In the genomic region with DNA sequence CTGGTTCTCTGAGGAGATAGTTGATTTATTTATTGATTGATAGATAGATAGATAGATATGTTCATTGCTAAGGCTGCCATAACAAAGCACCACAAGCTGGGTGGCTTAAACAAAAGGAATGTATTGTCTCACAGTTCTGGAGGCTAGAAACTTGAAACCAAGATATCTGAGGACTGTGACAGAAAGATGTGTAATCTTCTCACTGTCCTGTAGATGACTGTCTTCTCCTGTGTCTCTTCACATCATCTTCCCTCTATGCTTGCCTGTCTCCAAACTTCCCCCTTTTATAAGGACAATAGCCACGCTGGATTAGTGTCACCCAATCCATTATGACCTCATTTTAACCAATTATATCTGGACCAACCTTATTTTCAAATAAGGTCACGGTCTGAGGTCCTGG, we compare ENCODE assay signal across 15 cellular contexts. TPM values are rescaled to one million over a fixed set of nuclear protein-coding genes. Genes with fewer than 3 reads are reported as not detected.
A peak's percentile ranks its signal among the peaks of the same experiment; 100 is the strongest.
DNase-seq lines count a peak whose midpoint lies in the region; ATAC-seq, FAIRE-seq and TF ChIP-seq lines count a peak whose summit lies in the region.
"Had no signal": no experiment of that assay in that cellular context is flagged by ENCODE, and none has a peak within 500 bp of the region (broad histone marks: within the 10 kb centered on the region; RNA-seq: fewer than 3 reads in every experiment).

No MANE protein-coding gene starts in this region.

- no peak for FAIRE-seq in GM12878 (lab: Jason Lieb, UNC)
- FAIRE-seq: keratinocyte had no signal

- peak; percentile 1 to 27 (median 20); a peak in 3 of 6 replicates for TF ChIP-seq CTCF in GM12878 (IDR thresholded peaks at IDR 0.05 in 2 of 3, conservative IDR thresholded peaks at IDR 0.05 in 1 of 3; ENCODE audit: control insufficient read depth in 2 of 3, extremely low read depth in 1 of 3, insufficient read depth in 1 of 3, low read depth in 3 of 3, low read length in 3 of 3)

- no peak overlapping the region for H3K4me2 ChIP-seq in GM12878 (ENCODE audit: control insufficient read depth, insufficient read depth)

- TF ChIP-seq POLR2A in GM12878 (IDR thresholded peaks at IDR 0.05; ENCODE audit: low read depth, low read length) = no peak

- no peaks in the 10 kb centered on the region for H3K9me3 Mint-ChIP-seq in stimulated activated naive B cell treated with anti-CD40 and anti-IgM and Interleukin-4, amounts not matched to agents 10 μg/mL and 1 μg/mL and 100 μg/mL, for 72 hours
- H3K9me3 Mint-ChIP-seq: activated T-helper 2 cell treated with anti-CD3 and anti-CD28 coated beads, Interferon-gamma antibody, Interleukin-2, Interleukin-4, amounts not matched to agents 10 μg/mL and 5 μg/mL and 100 μg/mL, durations not matched to agents 14 hours and 24 hours and 36 hours; natural killer cell treated with Interleukin-12 subunit alpha and Interleukin-12 subunit beta and Interleukin-15 and Interleukin-18, amount 100 ng/mL, for 72 hours; stimulated activated effector memory CD8-positive, alpha-beta T cell treated with anti-CD3 and anti-CD28 coated beads, Interleukin-12 subunit alpha, Interleukin-12 subunit beta, amount 100 ng/mL, for 72 hours had no signal

- CTCF ChIA-PET in GM12878 (lab: Yijun Ruan, JAX) = no interaction called here

- no peaks in the 10 kb centered on the region for H3K79me2 ChIP-seq in GM12878 (ENCODE audit: control insufficient read depth, insufficient read depth, low read length)

- no peak overlapping the region for H3K4me3 ChIP-seq in GM12878
- H3K4me3 ChIP-seq: cardiac muscle cell, esophagus squamous epithelium, SJSA1 had no signal

- ATAC-seq in GM12878 = peak; percentile 67
- ATAC-seq in stimulated activated naive B cell treated with anti-CD40 and anti-IgM and Interleukin-4, amounts not matched to agents 10 μg/mL and 1 μg/mL and 100 μg/mL, for 72 hours (replicated peaks) = peak; percentile 25 to 41
- ATAC-seq: natural killer cell treated with Interleukin-12 subunit alpha and Interleukin-12 subunit beta and Interleukin-15 and Interleukin-18, amount 100 ng/mL, for 72 hours; stimulated activated effector memory CD8-positive, alpha-beta T cell treated with anti-CD3 and anti-CD28 coated beads, Interleukin-12 subunit alpha, Interleukin-12 subunit beta, amount 100 ng/mL, for 72 hours had no signal

- H3K9ac ChIP-seq in GM12878 (ENCODE audit: control insufficient read depth, insufficient read depth, low read length) = no peak overlapping the region

- no peak overlapping the region for H3K27ac Mint-ChIP-seq in stimulated activated naive B cell treated with anti-CD40 and anti-IgM and Interleukin-4, amounts not matched to agents 10 μg/mL and 1 μg/mL and 100 μg/mL, for 72 hours
- H3K27ac Mint-ChIP-seq: activated T-helper 2 cell treated with anti-CD3 and anti-CD28 coated beads, Interferon-gamma antibody, Interleukin-2, Interleukin-4, amounts not matched to agents 10 μg/mL and 5 μg/mL and 100 μg/mL, durations not matched to agents 14 hours and 24 hours and 36 hours; natural killer cell treated with Interleukin-12 subunit alpha and Interleukin-12 subunit beta and Interleukin-15 and Interleukin-18, amount 100 ng/mL, for 72 hours; stimulated activated effector memory CD8-positive, alpha-beta T cell treated with anti-CD3 and anti-CD28 coated beads, Interleukin-12 subunit alpha, Interleukin-12 subunit beta, amount 100 ng/mL, for 72 hours had no signal

- POLR2A ChIA-PET in GM12878 (lab: Charles Lee) = no interaction called here

- H3K4me3 Mint-ChIP-seq in stimulated activated naive B cell treated with anti-CD40 and anti-IgM and Interleukin-4, amounts not matched to agents 10 μg/mL and 1 μg/mL and 100 μg/mL, for 72 hours = no peak overlapping the region
- H3K4me3 Mint-ChIP-seq: natural killer cell treated with Interleukin-12 subunit alpha and Interleukin-12 subunit beta and Interleukin-15 and Interleukin-18, amount 100 ng/mL, for 72 hours; stimulated activated effector memory CD8-positive, alpha-beta T cell treated with anti-CD3 and anti-CD28 coated beads, Interleukin-12 subunit alpha, Interleukin-12 subunit beta, amount 100 ng/mL, for 72 hours had no signal

- no peaks in the 10 kb centered on the region for H3K27me3 ChIP-seq in GM12878 (replicated peaks in 1 of 2; ENCODE audit: control insufficient read depth in 2 of 2, insufficient read depth in 2 of 2, low read length in 1 of 2)
- H3K27me3 ChIP-seq: cardiac muscle cell, esophagus squamous epithelium, SJSA1 had no signal

- H4K20me1 ChIP-seq in GM12878 (ENCODE audit: control insufficient read depth, insufficient read depth) = no peaks in the 10 kb centered on the region

- H3K9me3 ChIP-seq in GM12878 (replicated peaks; ENCODE audit: control insufficient read depth, insufficient read depth, low read length) = no peaks in the 10 kb centered on the region
- H3K9me3 ChIP-seq: esophagus squamous epithelium, SJSA1 had no signal

- no peaks in the 10 kb centered on the region for H3K4me1 ChIP-seq in GM12878 (ENCODE audit: control insufficient read depth, insufficient read depth, low read length)
- H3K4me1 ChIP-seq: esophagus squamous epithelium, SJSA1 had no signal

- no peak overlapping the region for H3K27ac ChIP-seq in GM12878 (ENCODE audit: control insufficient read depth, insufficient read depth)
- H3K27ac ChIP-seq: cardiac muscle cell, esophagus squamous epithelium, SJSA1 had no signal

- no peaks in the 10 kb centered on the region for H3K4me1 Mint-ChIP-seq in stimulated activated naive B cell treated with anti-CD40 and anti-IgM and Interleukin-4, amounts not matched to agents 10 μg/mL and 1 μg/mL and 100 μg/mL, for 72 hours
- H3K4me1 Mint-ChIP-seq: stimulated activated effector memory CD8-positive, alpha-beta T cell treated with anti-CD3 and anti-CD28 coated beads, Interleukin-12 subunit alpha, Interleukin-12 subunit beta, amount 100 ng/mL, for 72 hours had no signal

- RAD21 ChIA-PET in GM12878 (lab: Charles Lee; ENCODE audit: unreplicated experiment) = no interaction called here

- intact Hi-C loops in GM12878 (cut with micrococcal nuclease; ENCODE audit: unreplicated experiment) = no loop called here

- H3K36me3 ChIP-seq in GM12878 (ENCODE audit: control insufficient read depth in 2 of 2, insufficient read depth in 2 of 2, low read length in 1 of 2) = 0 out of 4 replicates have a peak, but pooled peaks cover 0 to 6% of the 10 kb centered on the region in 2 experiments

- no peaks in the 10 kb centered on the region for H3K27me3 Mint-ChIP-seq in stimulated activated naive B cell treated with anti-CD40 and anti-IgM and Interleukin-4, amounts not matched to agents 10 μg/mL and 1 μg/mL and 100 μg/mL, for 72 hours
- H3K27me3 Mint-ChIP-seq: natural killer cell treated with Interleukin-12 subunit alpha and Interleukin-12 subunit beta and Interleukin-15 and Interleukin-18, amount 100 ng/mL, for 72 hours had no signal

- H3K36me3 Mint-ChIP-seq in stimulated activated naive B cell treated with anti-CD40 and anti-IgM and Interleukin-4, amounts not matched to agents 10 μg/mL and 1 μg/mL and 100 μg/mL, for 72 hours = peaks cover 21 to 26% of the 10 kb centered on the region in 2 donors
- H3K36me3 Mint-ChIP-seq: natural killer cell treated with Interleukin-12 subunit alpha and Interleukin-12 subunit beta and Interleukin-15 and Interleukin-18, amount 100 ng/mL, for 72 hours had no signal

- DNase-seq in SIG-M5 treated with dmso at 0.1 percent for 504 hours (lab: John Stamatoyannopoulos, UW; ENCODE audit: unreplicated experiment) (peak; percentile 7), SIG-M5 (lab: John Stamatoyannopoulos, UW) (no peak), KBM-7 (peak; percentile 36), GM12878 (ENCODE audit: low read depth, low spot score) (no peak), SHP77 (lab: John Stamatoyannopoulos, UW) (no peak), NCI-H2107 treated with DMSO at 0.1 percent for 48 hours (lab: John Stamatoyannopoulos, UW; ENCODE audit: unreplicated experiment) (no peak), NCI-H187 treated with DMSO at 0.1 percent for 48 hours (lab: John Stamatoyannopoulos, UW) (no peak)
- DNase-seq in stimulated activated naive B cell treated with anti-CD40 and anti-IgM and Interleukin-4, amounts not matched to agents 10 μg/mL and 1 μg/mL and 100 μg/mL, for 72 hours = no peak
- DNase-seq: esophagus squamous epithelium had no signal

- H2AFZ ChIP-seq in GM12878 (ENCODE audit: control insufficient read depth, low read depth, low read length) = no peak overlapping the region

- in situ Hi-C loops in KBM-7 (cut with MboI; ENCODE audit: low pct_unique_long_range_greater_than_20kb, low sequenced_read_pairs) (no loop called here), GM12878 (cut with MboI) (no loop called here)

- TF ChIP-seq EP300 in GM12878 (IDR thresholded peaks at IDR 0.05; ENCODE audit: borderline replicate concordance in 1 of 2, control insufficient read depth in 1 of 2, low read depth in 2 of 2, low read length in 2 of 2) = no peak

- BruUV-seq in GM12878 (replicated peaks; lab: Mats Ljungman, UMichigan) = no TSS peak

- SMC1A ChIA-PET in GM12878 (lab: Charles Lee; ENCODE audit: uncharacterized antibody, unreplicated experiment) = interaction anchor here (0.5 kb wide), 1 partner anchor 37 kb away, joined by 3 read pairs; no protein-coding TSS in a partner anchor

- WGBS in GM12878 (ENCODE audit: insufficient coverage, insufficient replicate concordance, low lambda C conversion rate, missing lambda C conversion rate) = 95% methylated on average over 2 of the region's 2 CpGs

- peak; percentile 48; the same call in 1 of the 2 replicates for TF ChIP-seq RAD21 in GM12878 (IDR thresholded peaks at IDR 0.05; ENCODE audit: insufficient read depth, low read depth, low read length)

TF ChIP-seq in GM12878, 131 proteins besides CTCF, POLR2A, EP300 and RAD21 (continues in another document):
- TF ChIP-seq TCF3 (IDR thresholded peaks at IDR 0.05; ENCODE audit: borderline replicate concordance, insufficient read depth, low read depth, low read length) (no peak), HDAC6 (IDR thresholded peaks at IDR 0.05; ENCODE audit: unreplicated experiment) (no peak)

RNA-seq across cellular contexts. Expression of gene GNB4, which starts 41.0 kb away (rescaled TPM):
- total RNA-seq in GM12878 (2013; cell fraction: nucleolus; rRNA removed) = 0.31 and 0.51 TPM in 2 replicates
- 1.9 and 3.0 TPM in 2 replicates for total RNA-seq in GM12878 (2014; rRNA removed)
- 2.3 and 3.4 TPM in 2 replicates for total RNA-seq in GM12878 (2014; rRNA removed; fragmentation: Illumina TruSeq; extraction: Trizol)
- total RNA-seq in GM12878 (2021) = 2.4 and 3.1 TPM in 2 replicates
- 0.94 TPM for polyA plus RNA-seq in GM12878 (2011; ENCODE audit: low read depth)
- 0.14 and 0.20 TPM in 2 replicates for polyA plus RNA-seq in GM12878 (2011; rRNA removed)
- 0.03 TPM in 2 replicates for polyA plus RNA-seq in GM12878 (2011; cell fraction: cytosol; rRNA removed)
- 0.03 TPM in 1 of 2 replicates, not detected in the other for polyA plus RNA-seq in GM12878 (2011; cell fraction: nucleus; rRNA removed)
- polyA plus RNA-seq in GM12878 (2012) = 1.7 and 1.8 TPM in 2 replicates
- 2.1 and 2.6 TPM in 2 replicates for polyA plus RNA-seq in GM12878 (2014; fragmentation: Illumina TruSeq; extraction: Trizol)
- polyA plus RNA-seq in GM12878 (2014; fragmentation: Nextera tagmentation; extraction: Ambion mirVana) = 1 to 10 TPM in 1 of 2 experiments, under 1 TPM in 1; 0.91 to 1.0 TPM
- 1.6 and 1.7 TPM in 2 replicates for polyA plus RNA-seq in GM12878 (2014; rRNA removed)
- 1 to 10 TPM; 1.3 to 2.6 TPM for polyA plus RNA-seq in GM12878 (2016; fragmentation: Nextera tagmentation; extraction: Ambion mirVana)
- 0.36 TPM in 1 of 2 replicates, not detected in the other for polyA minus RNA-seq in GM12878 (2011; rRNA and poly(A)+ RNA removed)
- 2.1 TPM in 1 of 2 replicates, not detected in the other for polyA minus RNA-seq in GM12878 (2011; cell fraction: cytosol; rRNA and poly(A)+ RNA removed)
- polyA minus RNA-seq in GM12878 (2011; cell fraction: nucleus; rRNA and poly(A)+ RNA removed) = 0.12 and 0.19 TPM in 2 replicates

Comparison
In these comparisons a context has a peak if more than half of its experiments do, and no peak if none do; other contexts are left out.
1. DNase-seq: peak in SIG-M5 treated with dmso at 0.1 percent for 504 hours (single experiment) and KBM-7 (single experiment); none in SIG-M5 (single experiment), GM12878 (single experiment), stimulated activated naive B cell treated with anti-CD40 and anti-IgM and Interleukin-4, amounts not matched to agents 10 μg/mL and 1 μg/mL and 100 μg/mL, for 72 hours (single experiment), SHP77 (0 of 2), NCI-H2107 treated with DMSO at 0.1 percent for 48 hours (single experiment) and NCI-H187 treated with DMSO at 0.1 percent for 48 hours (single experiment).